ENCODE assay signal across 8 cellular contexts in genomic region chr14:73569185-73569957, GRCh38.
A peak's percentile ranks its signal among the peaks of the same experiment; 100 is the strongest.
DNase-seq lines count a peak whose midpoint lies in the region; ATAC-seq lines count a peak whose summit lies in the region.
"Not testable (repeated sequence)": the region's sequence is repeated elsewhere in the genome, so short reads cannot be mapped to it uniquely, and the experiment has no call there.

Gene ACOT2 (plus strand): TSS chr14:73569213. CDS start chr14:73569241, 28 bp downstream.

- DNase-seq in NCI-H446 treated with DMSO at 0.1 percent for 48 hours (lab: John Stamatoyannopoulos, UW), result peak; percentile 71
- DNase-seq in activated CD4-positive, alpha-beta T cell treated with anti-CD3 and anti-CD28 coated beads for 1 hour, result peak; percentile 79
- DNase-seq in central memory CD8-positive, alpha-beta T cell (ENCODE audit: low spot score in 2 of 2), result peak; percentile 51 to 64
- DNase-seq in iris pigment epithelial cell (ENCODE audit: low read depth), result peak; percentile 94
- peak; percentile 77 for DNase-seq in smooth muscle cell of the brain vasculature (ENCODE audit: low read depth, low spot score)

- not testable (repeated sequence) for H3K36me3 ChIP-seq in ACC112 (ENCODE audit: insufficient read depth, low read length)

- not testable (repeated sequence) for H3K4me1 ChIP-seq in ACC112 (ENCODE audit: control insufficient read depth, insufficient read depth, low read length, unreplicated experiment)

- H3K4me3 Mint-ChIP-seq in central memory CD8-positive, alpha-beta T cell, result peak within 1 kb of the TSS; percentile 93

- H2AFZ ChIP-seq in ACC112 (ENCODE audit: low read length, unreplicated experiment), result peak within 1 kb of the TSS; percentile 64

- H3K27me3 Mint-ChIP-seq in central memory CD8-positive, alpha-beta T cell, result not testable (repeated sequence)

- not testable (repeated sequence) for H3K27me3 ChIP-seq in ACC112 (ENCODE audit: insufficient read depth, low read length)

- peaks cover 30% of the 10 kb centered on the region for H3K36me3 Mint-ChIP-seq in central memory CD8-positive, alpha-beta T cell (ENCODE audit: insufficient read depth)

- H3K79me2 ChIP-seq in ACC112 (ENCODE audit: control insufficient read depth, insufficient read depth, low read length, unreplicated experiment), result peaks cover 34% of the 10 kb centered on the region

- peak within 1 kb of the TSS; percentile 90 for H3K27ac Mint-ChIP-seq in central memory CD8-positive, alpha-beta T cell (ENCODE audit: low read depth)

- peak within 1 kb of the TSS; percentile 83 for H3K4me3 ChIP-seq in ACC112 (ENCODE audit: low read depth, low read length)

- H3K9me3 Mint-ChIP-seq in central memory CD8-positive, alpha-beta T cell, result not testable (repeated sequence)

- H3K4me1 Mint-ChIP-seq in central memory CD8-positive, alpha-beta T cell, result peaks cover 38% of the 10 kb centered on the region

- peak within 1 kb of the TSS; percentile 78 for H3K27ac ChIP-seq in ACC112 (ENCODE audit: low read depth, low read length)

- ATAC-seq in GM18861 (IDR thresholded peaks at IDR 0.05; ENCODE audit: unreplicated experiment) (peak; percentile 49), HG03196 (IDR thresholded peaks at IDR 0.05; ENCODE audit: unreplicated experiment) (peak; percentile 78)
- peak; percentile 76 for ATAC-seq in central memory CD8-positive, alpha-beta T cell (replicated peaks; ENCODE audit: extremely low read depth, poor library complexity, severe bottlenecking)

Comparison
In these comparisons a context has a peak if more than half of its experiments do, and no peak if none do; other contexts are left out.
1. Peak in every context shown above with its lines: DNase-seq, ATAC-seq, H3K4me3 ChIP-seq and H3K27ac ChIP-seq.